1 cellular context compared by ENCODE assay signal in genomic region chr13:65882810-65883209, GRCh38.
TF ChIP-seq lines count a peak whose summit lies in the region.

No MANE protein-coding gene starts in this region.

TF ChIP-seq in GM23338, 12 proteins besides CTCF, POLR2A, EP300 and RAD21 (continued from another document):
- TF ChIP-seq REST (IDR thresholded peaks at IDR 0.05; ENCODE audit: unreplicated experiment) (no peak), ZNF462 (CRISPR knock-in tag; IDR thresholded peaks at IDR 0.05) (no peak), EZH2 (IDR thresholded peaks at IDR 0.05; ENCODE audit: low read depth, unreplicated experiment) (no peak), ZNF331 (CRISPR knock-in tag; IDR thresholded peaks at IDR 0.05; ENCODE audit: low read depth) (no peak), ZNF114 (CRISPR knock-in tag; IDR thresholded peaks at IDR 0.05) (no peak), STAT1 (IDR thresholded peaks at IDR 0.05; ENCODE audit: unreplicated experiment) (no peak), CREB1 (CRISPR knock-in tag; IDR thresholded peaks at IDR 0.05; ENCODE audit: low read depth) (no peak)
